ENCODE assay signal across 8 cellular contexts in genomic region chr3:104596551-104596950, GRCh38.
DNase-seq lines count a peak whose midpoint lies in the region; ATAC-seq, FAIRE-seq and TF ChIP-seq lines count a peak whose summit lies in the region.

No MANE protein-coding gene starts in this region.

- peaks cover 0 to 4% of the 10 kb centered on the region in 2 donors for H3K9me3 Mint-ChIP-seq in natural killer cell

- peak; percentile 89 for FAIRE-seq in GM19239 (lab: Jason Lieb, UNC)

- H3K4me3 ChIP-seq in cardiac fibroblast (replicated peaks in 1 of 2; ENCODE audit: low read depth in 2 of 2, low read length in 2 of 2): no peak overlapping the region
- H3K4me3 ChIP-seq in mucosa of descending colon: no peak overlapping the region

- TF ChIP-seq CTCF in cardiac fibroblast (IDR thresholded peaks at IDR 0.05; ENCODE audit: low read depth, low read length) (peak; percentile 43), mucosa of descending colon (IDR thresholded peaks at IDR 0.05) (no peak), natural killer cell (IDR thresholded peaks at IDR 0.05) (no peak)

- H3K36me3 Mint-ChIP-seq in natural killer cell: no peaks in the 10 kb centered on the region

- H3K4me1 Mint-ChIP-seq in natural killer cell: no peaks in the 10 kb centered on the region

- DNase-seq in D341Med (ENCODE audit: low spot score): peak; percentile 59
- DNase-seq in GM19239 (ENCODE audit: insufficient read length, low spot score): peak; percentile 8
- DNase-seq in NCI-H345 treated with DMSO at 0.1 percent for 48 hours (lab: John Stamatoyannopoulos, UW; ENCODE audit: unreplicated experiment): peak; percentile 34
- peak; percentile 71 to 74 for DNase-seq in cardiac fibroblast (ENCODE audit: low read depth in 2 of 2)
- peak in 1 of 3 donors; percentile 38 for DNase-seq in mucosa of descending colon
- DNase-seq in natural killer cell: no peak
- DNase-seq in 8988T: no peak

- no peaks in the 10 kb centered on the region for H3K36me3 ChIP-seq in mucosa of descending colon (ENCODE audit: low read depth)

- H3K9me3 ChIP-seq in mucosa of descending colon: no peaks in the 10 kb centered on the region

- no peak overlapping the region for H3K27ac Mint-ChIP-seq in natural killer cell

- H3K27me3 Mint-ChIP-seq in natural killer cell (ENCODE audit: low read depth in 2 of 2): no peaks in the 10 kb centered on the region

- intact Hi-C loops in mucosa of descending colon (cut with DNase I, micrococcal nuclease) (no loop called here), natural killer cell (cut with micrococcal nuclease) (no loop called here)

- ATAC-seq in HG03175 (IDR thresholded peaks at IDR 0.05; ENCODE audit: unreplicated experiment) (peak; percentile 90), mucosa of descending colon (peak; percentile 66), natural killer cell (no peak)

- no peak overlapping the region for H3K4me3 Mint-ChIP-seq in natural killer cell

- H3K4me1 ChIP-seq in mucosa of descending colon (ENCODE audit: low read depth): no peaks in the 10 kb centered on the region

Comparison
In these comparisons a context has a peak if more than half of its experiments do, and no peak if none do; other contexts are left out.
1. DNase-seq: peak in D341Med (single experiment), GM19239 (single experiment), NCI-H345 treated with DMSO at 0.1 percent for 48 hours (single experiment) and cardiac fibroblast (2 of 2); none in natural killer cell (single experiment) and 8988T (single experiment).
2. ATAC-seq: peak in HG03175 (single experiment) and mucosa of descending colon (single experiment); none in natural killer cell (0 of 3).